Comparison of ENCODE assay signal across 11 cellular contexts in genomic region chr14:52693532-52693931, GRCh38. TPM values are rescaled to one million over a fixed set of nuclear protein-coding genes. Genes with fewer than 3 reads are reported as not detected.
DNase-seq lines count a peak whose midpoint lies in the region; FAIRE-seq and TF ChIP-seq lines count a peak whose summit lies in the region.
"Had no signal": no experiment of that assay in that cellular context is flagged by ENCODE, and none has a peak within 500 bp of the region (broad histone marks: within the 10 kb centered on the region; RNA-seq: fewer than 3 reads in every experiment).

No MANE protein-coding gene starts in this region.

- H3K9me3 ChIP-seq in PC-9 (ENCODE audit: insufficient read depth, low read depth): no peaks in the 10 kb centered on the region
- H3K9me3 ChIP-seq in skeletal muscle satellite cell (replicated peaks; ENCODE audit: low read length): no peaks in the 10 kb centered on the region

- H3K27ac Mint-ChIP-seq in activated naive CD4-positive, alpha-beta T cell treated with anti-CD3 and anti-CD28 coated beads for 36 hours: no peak overlapping the region
- H3K27ac Mint-ChIP-seq in dendritic cell treated with granulocyte-macrophage colony-stimulating factor and Interleukin-4, amounts not matched to agents 40 ng/mL and 50 ng/mL, for 4 days: peak overlapping the region; percentile 51

- no peak for TF ChIP-seq CTCF in PC-9 (conservative IDR thresholded peaks at IDR 0.05)

- CTCF ChIA-PET in activated naive CD4-positive, alpha-beta T cell treated with anti-CD3 and anti-CD28 coated beads for 36 hours (lab: Charles Lee): interaction anchor here (0.7 kb wide), 1 partner anchor 15 kb away, joined by 3 read pairs; no protein-coding TSS in a partner anchor
- CTCF ChIA-PET in PC-9 (lab: Charles Lee): no interaction called here

- POLR2A ChIA-PET in PC-9 (lab: Charles Lee; ENCODE audit: unreplicated experiment): no interaction called here

- peaks cover 46% of the 10 kb centered on the region for H3K4me1 Mint-ChIP-seq in activated naive CD4-positive, alpha-beta T cell treated with anti-CD3 and anti-CD28 coated beads for 36 hours (ENCODE audit: low read depth)
- peaks cover 63% of the 10 kb centered on the region for H3K4me1 Mint-ChIP-seq in dendritic cell treated with granulocyte-macrophage colony-stimulating factor and Interleukin-4, amounts not matched to agents 40 ng/mL and 50 ng/mL, for 4 days (ENCODE audit: low read depth)

- no peak for FAIRE-seq in RCC 7860 (lab: Jason Lieb, UNC)

- DNase-seq in activated naive CD4-positive, alpha-beta T cell treated with anti-CD3 and anti-CD28 coated beads for 36 hours: no peak
- no peak for DNase-seq in activated naive CD4-positive, alpha-beta T cell (lab: John Stamatoyannopoulos, UW)
- DNase-seq in PC-9: no peak
- DNase-seq in RCC 7860 (ENCODE audit: low spot score): no peak
- DNase-seq in NCI-H82 treated with DMSO at 0.1 percent for 48 hours (lab: John Stamatoyannopoulos, UW; ENCODE audit: unreplicated experiment): no peak
- no peak for DNase-seq in NCI-H69 (lab: John Stamatoyannopoulos, UW)
- DNase-seq: left cardiac atrium, NCI-H2171, occipital lobe had no signal

- H3K36me3 Mint-ChIP-seq in activated naive CD4-positive, alpha-beta T cell treated with anti-CD3 and anti-CD28 coated beads for 36 hours (ENCODE audit: low read depth): peaks cover 17% of the 10 kb centered on the region
- peaks cover 20% of the 10 kb centered on the region for H3K36me3 Mint-ChIP-seq in dendritic cell treated with granulocyte-macrophage colony-stimulating factor and Interleukin-4, amounts not matched to agents 40 ng/mL and 50 ng/mL, for 4 days (ENCODE audit: low read depth)

- peaks cover 10% of the 10 kb centered on the region; the same call in 1 of the 2 replicates for H4K20me1 ChIP-seq in PC-9 (ENCODE audit: insufficient read depth)

- peaks cover 40% of the 10 kb centered on the region for H3K4me1 ChIP-seq in PC-9 (replicated peaks; ENCODE audit: insufficient read depth)
- peaks cover 10% of the 10 kb centered on the region for H3K4me1 ChIP-seq in skeletal muscle satellite cell (ENCODE audit: control insufficient read depth, insufficient read depth, low read length)

- H3K9ac ChIP-seq in skeletal muscle satellite cell (ENCODE audit: low read depth, low read length): no peak overlapping the region

- no TSS peak for BruUV-seq in PC-9 (replicated peaks; lab: Mats Ljungman, UMichigan)

- no peak overlapping the region for H2AFZ ChIP-seq in PC-9

- 0 out of 2 replicates have a peak, but pooled peaks cover 4% of the 10 kb centered on the region for H3K36me3 ChIP-seq in PC-9 (ENCODE audit: low read depth)
- no peaks in the 10 kb centered on the region for H3K36me3 ChIP-seq in skeletal muscle satellite cell (ENCODE audit: insufficient read depth, low read length)

- H3K4me3 Mint-ChIP-seq in activated naive CD4-positive, alpha-beta T cell treated with anti-CD3 and anti-CD28 coated beads for 36 hours: peak overlapping the region; percentile 60
- peak overlapping the region; percentile 31 for H3K4me3 Mint-ChIP-seq in dendritic cell treated with granulocyte-macrophage colony-stimulating factor and Interleukin-4, amounts not matched to agents 40 ng/mL and 50 ng/mL, for 4 days

- no peaks in the 10 kb centered on the region for H3K27me3 Mint-ChIP-seq in activated naive CD4-positive, alpha-beta T cell treated with anti-CD3 and anti-CD28 coated beads for 36 hours (ENCODE audit: low read depth)
- no peaks in the 10 kb centered on the region for H3K27me3 Mint-ChIP-seq in dendritic cell treated with granulocyte-macrophage colony-stimulating factor and Interleukin-4, amounts not matched to agents 40 ng/mL and 50 ng/mL, for 4 days

- peak overlapping the region; percentile 62 for H3K4me3 ChIP-seq in PC-9
- H3K4me3 ChIP-seq in skeletal muscle satellite cell (ENCODE audit: low read length): no peak overlapping the region

- H3F3A ChIP-seq in PC-9 (ENCODE audit: insufficient read depth, low read depth): peaks cover 26% of the 10 kb centered on the region

- H3K9me3 Mint-ChIP-seq in activated naive CD4-positive, alpha-beta T cell treated with anti-CD3 and anti-CD28 coated beads for 36 hours: no peaks in the 10 kb centered on the region
- no peaks in the 10 kb centered on the region for H3K9me3 Mint-ChIP-seq in dendritic cell treated with granulocyte-macrophage colony-stimulating factor and Interleukin-4, amounts not matched to agents 40 ng/mL and 50 ng/mL, for 4 days

- H3K4me2 ChIP-seq in PC-9: peak overlapping the region; percentile 93
- peak overlapping the region; percentile 79 for H3K4me2 ChIP-seq in skeletal muscle satellite cell (ENCODE audit: low read length)

- intact Hi-C loops in activated naive CD4-positive, alpha-beta T cell treated with anti-CD3 and anti-CD28 coated beads for 36 hours (cut with micrococcal nuclease): loop anchor here (10.0 kb wide), 1 partner anchor 699 kb away; no protein-coding TSS in a partner anchor
- intact Hi-C loops in PC-9 (cut with micrococcal nuclease; ENCODE audit: unreplicated experiment): no loop called here
- intact Hi-C loops in dendritic cell treated with granulocyte-macrophage colony-stimulating factor and Interleukin-4, amounts not matched to agents 40 ng/mL and 50 ng/mL, for 4 days (cut with micrococcal nuclease): loop anchor here (5.0 to 10.0 kb wide), 2 partner anchors 39 to 379 kb away; partner anchors contain the start of genes PTGER2 and STYX

- H3K9me2 ChIP-seq in PC-9 (ENCODE audit: insufficient read depth): no peaks in the 10 kb centered on the region

- H3K27me3 ChIP-seq in PC-9 (ENCODE audit: insufficient read depth, low read depth): no peaks in the 10 kb centered on the region
- H3K27me3 ChIP-seq in skeletal muscle satellite cell (ENCODE audit: control insufficient read depth, insufficient read depth, low read length): no peaks in the 10 kb centered on the region

- peaks cover 67% of the 10 kb centered on the region for H3K79me2 ChIP-seq in PC-9 (ENCODE audit: low read depth)

- H3K27ac ChIP-seq in PC-9: peak overlapping the region; percentile 92

RNA-seq across cellular contexts. Expression of gene ERO1A, which starts 1.8 kb away (rescaled TPM):
- total RNA-seq in activated naive CD4-positive, alpha-beta T cell treated with anti-CD3 and anti-CD28 coated beads for 36 hours: 10 to 100 TPM; 87.4 to 90.4 TPM
- total RNA-seq in PC-9 (2021): 83.6 and 83.9 TPM in 2 replicates
- 114 and 142 TPM in 2 replicates for total RNA-seq in skeletal muscle satellite cell (2012; rRNA removed)

RNA-seq across cellular contexts. Expression of gene PSMC6, which starts 13.5 kb away (rescaled TPM):
- total RNA-seq in activated naive CD4-positive, alpha-beta T cell treated with anti-CD3 and anti-CD28 coated beads for 36 hours: 100 to 1,000 TPM; 103 to 114 TPM
- 83.0 and 96.5 TPM in 2 replicates for total RNA-seq in PC-9 (2021)
- total RNA-seq in skeletal muscle satellite cell (2012; rRNA removed): 84.3 and 92.3 TPM in 2 replicates

RNA-seq across cellular contexts. Expression of gene STYX, which starts 36.4 kb away (rescaled TPM):
- total RNA-seq in activated naive CD4-positive, alpha-beta T cell treated with anti-CD3 and anti-CD28 coated beads for 36 hours: 10 to 100 TPM; 13.3 to 14.1 TPM
- 7.0 and 10.8 TPM in 2 replicates for total RNA-seq in PC-9 (2021)
- 29.1 and 31.4 TPM in 2 replicates for total RNA-seq in skeletal muscle satellite cell (2012; rRNA removed)
